8 cellular contexts compared by ENCODE assay signal in genomic region chr5:122846051-122846567, GRCh38. TPM values are rescaled to one million over a fixed set of nuclear protein-coding genes. Genes with fewer than 3 reads are reported as not detected.
DNase-seq lines count a peak whose midpoint lies in the region; ATAC-seq lines count a peak whose summit lies in the region.

No MANE protein-coding gene starts in this region.

- H3K27ac ChIP-seq in BLaER1 (no peak overlapping the region), iPS-18a (ENCODE audit: low read length) (no peak overlapping the region)

- H3K27me3 ChIP-seq in BLaER1 (peaks cover 29% of the 10 kb centered on the region; the same call in 1 of the 2 replicates), iPS-18a (ENCODE audit: control insufficient read depth, insufficient read depth, low read length) (peaks cover 19% of the 10 kb centered on the region)

- H3K27ac Mint-ChIP-seq in activated naive CD8-positive, alpha-beta T cell treated with anti-CD3 and anti-CD28 coated beads, Interleukin-2, amount 10 ng/mL, durations not matched to agents 7 days and 5 days = no peak overlapping the region
- H3K27ac Mint-ChIP-seq in stimulated activated effector memory CD8-positive, alpha-beta T cell treated with anti-CD3 and anti-CD28 coated beads, Interleukin-12 subunit alpha, Interleukin-12 subunit beta, amount 100 ng/mL, for 72 hours = peak overlapping the region; percentile 56

- H3K4me3 ChIP-seq in BLaER1 (peak overlapping the region; percentile 77), iPS-18a (ENCODE audit: low read length) (peak overlapping the region; percentile 87)

- ATAC-seq in activated naive CD8-positive, alpha-beta T cell treated with anti-CD3 and anti-CD28 coated beads, Interleukin-2, amount 10 ng/mL, durations not matched to agents 7 days and 5 days (ENCODE audit: low read depth) = no peak
- no peak for ATAC-seq in stimulated activated effector memory CD8-positive, alpha-beta T cell treated with anti-CD3 and anti-CD28 coated beads, Interleukin-12 subunit alpha, Interleukin-12 subunit beta, amount 100 ng/mL, for 72 hours
- ATAC-seq in HG03439 (IDR thresholded peaks at IDR 0.05; ENCODE audit: unreplicated experiment) = no peak
- no peak for ATAC-seq in HG02678 (IDR thresholded peaks at IDR 0.05; ENCODE audit: unreplicated experiment)

- no peaks in the 10 kb centered on the region for H3K36me3 ChIP-seq in BLaER1
- H3K36me3 ChIP-seq in iPS-18a (ENCODE audit: control insufficient read depth, low read depth, low read length) = no peaks in the 10 kb centered on the region

- H3K4me1 Mint-ChIP-seq in activated naive CD8-positive, alpha-beta T cell treated with anti-CD3 and anti-CD28 coated beads, Interleukin-2, amount 10 ng/mL, durations not matched to agents 7 days and 5 days = peaks cover 2% of the 10 kb centered on the region
- H3K4me1 Mint-ChIP-seq in stimulated activated effector memory CD8-positive, alpha-beta T cell treated with anti-CD3 and anti-CD28 coated beads, Interleukin-12 subunit alpha, Interleukin-12 subunit beta, amount 100 ng/mL, for 72 hours = peaks cover 34% of the 10 kb centered on the region

- H3K4me1 ChIP-seq in BLaER1 (peaks cover 19% of the 10 kb centered on the region), iPS-18a (ENCODE audit: control insufficient read depth, low read depth, low read length) (peaks cover 12% of the 10 kb centered on the region)

- H3K9ac ChIP-seq in BLaER1 (peak overlapping the region; percentile 75), iPS-18a (ENCODE audit: low read length) (peak overlapping the region; percentile 69)

- H3K27me3 Mint-ChIP-seq in activated naive CD8-positive, alpha-beta T cell treated with anti-CD3 and anti-CD28 coated beads, Interleukin-2, amount 10 ng/mL, durations not matched to agents 7 days and 5 days = peaks cover 29% of the 10 kb centered on the region

- DNase-seq in HT1080 (ENCODE audit: low read depth) = peak; percentile 66
- no peak for DNase-seq in activated naive CD8-positive, alpha-beta T cell treated with anti-CD3 and anti-CD28 coated beads, Interleukin-2, amount 10 ng/mL, durations not matched to agents 7 days and 5 days
- DNase-seq in stimulated activated effector memory CD8-positive, alpha-beta T cell treated with anti-CD3 and anti-CD28 coated beads, Interleukin-12 subunit alpha, Interleukin-12 subunit beta, amount 100 ng/mL, for 72 hours (ENCODE audit: low spot score in 2 of 2) = no peak
- no peak for DNase-seq in effector CD4-positive, alpha-beta T cell

- POLR2A ChIA-PET in activated naive CD8-positive, alpha-beta T cell treated with anti-CD3 and anti-CD28 coated beads, Interleukin-2, amount 10 ng/mL, durations not matched to agents 7 days and 5 days (lab: Charles Lee) = interaction anchor here (0.6 to 2.5 kb wide), 2 partner anchors 66 to 71 kb away, joined by 4 to 16 read pairs; partner anchors contain the start of gene SNX2

- peak overlapping the region; percentile 81 for H3K4me2 ChIP-seq in BLaER1

- no peaks in the 10 kb centered on the region for H3K9me3 ChIP-seq in BLaER1
- no peaks in the 10 kb centered on the region for H3K9me3 ChIP-seq in iPS-18a (ENCODE audit: control insufficient read depth, low read depth, low read length)

- no peaks in the 10 kb centered on the region for H4K20me1 ChIP-seq in BLaER1

- no peaks in the 10 kb centered on the region for H3K9me3 Mint-ChIP-seq in activated naive CD8-positive, alpha-beta T cell treated with anti-CD3 and anti-CD28 coated beads, Interleukin-2, amount 10 ng/mL, durations not matched to agents 7 days and 5 days
- H3K9me3 Mint-ChIP-seq in stimulated activated effector memory CD8-positive, alpha-beta T cell treated with anti-CD3 and anti-CD28 coated beads, Interleukin-12 subunit alpha, Interleukin-12 subunit beta, amount 100 ng/mL, for 72 hours = no peaks in the 10 kb centered on the region

- peak overlapping the region; percentile 52 for H3K4me3 Mint-ChIP-seq in activated naive CD8-positive, alpha-beta T cell treated with anti-CD3 and anti-CD28 coated beads, Interleukin-2, amount 10 ng/mL, durations not matched to agents 7 days and 5 days
- peak overlapping the region; percentile 79 for H3K4me3 Mint-ChIP-seq in stimulated activated effector memory CD8-positive, alpha-beta T cell treated with anti-CD3 and anti-CD28 coated beads, Interleukin-12 subunit alpha, Interleukin-12 subunit beta, amount 100 ng/mL, for 72 hours

- no peaks in the 10 kb centered on the region for H3K36me3 Mint-ChIP-seq in activated naive CD8-positive, alpha-beta T cell treated with anti-CD3 and anti-CD28 coated beads, Interleukin-2, amount 10 ng/mL, durations not matched to agents 7 days and 5 days
- no peaks in the 10 kb centered on the region for H3K36me3 Mint-ChIP-seq in stimulated activated effector memory CD8-positive, alpha-beta T cell treated with anti-CD3 and anti-CD28 coated beads, Interleukin-12 subunit alpha, Interleukin-12 subunit beta, amount 100 ng/mL, for 72 hours

RNA-seq across cellular contexts. Expression of gene SNX24, which starts 0.7 kb away (rescaled TPM):
- 9.3 and 13.6 TPM in 2 replicates for total RNA-seq in HT1080 (2014; rRNA removed; shearing (Covaris generic))
- 15.8 and 17.2 TPM in 2 replicates for polyA plus RNA-seq in HT1080 (2015; cell fraction: cytosol; rRNA removed)
- 12.0 and 16.5 TPM in 2 replicates for polyA plus RNA-seq in HT1080 (2015; cell fraction: nucleus; rRNA removed)
- total RNA-seq in activated naive CD8-positive, alpha-beta T cell treated with anti-CD3 and anti-CD28 coated beads, Interleukin-2, amount 10 ng/mL, durations not matched to agents 7 days and 5 days = 1 to 10 TPM; 3.2 to 3.4 TPM
